In the genomic region with DNA sequence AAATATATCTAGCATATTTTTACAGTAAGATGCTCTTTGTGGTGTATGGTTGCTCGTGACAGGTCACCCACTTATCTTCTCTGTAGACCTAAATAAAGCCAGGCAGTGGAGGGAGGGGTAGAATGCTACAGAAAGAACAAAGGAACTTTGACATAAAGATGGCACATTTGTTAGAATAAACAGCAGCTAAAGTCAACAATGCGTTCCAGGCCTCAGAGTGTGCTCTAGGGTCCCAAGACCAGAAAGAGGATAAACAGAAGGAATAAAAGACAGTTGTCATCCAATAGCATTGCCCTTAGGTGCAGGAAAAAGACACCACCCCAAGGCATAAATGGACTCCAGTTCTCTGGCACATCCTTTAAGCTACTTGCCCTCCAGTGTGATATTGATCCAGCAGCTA, we compare ENCODE assay signal across 1 cellular context.
TF ChIP-seq lines count a peak whose summit lies in the region.

No MANE protein-coding gene starts in this region.

TF ChIP-seq in HepG2, 621 proteins besides CTCF, POLR2A, EP300 and RAD21 (continued from another document and continues in another):
- TF ChIP-seq ZNF180 (CRISPR knock-in tag; IDR thresholded peaks at IDR 0.05; ENCODE audit: borderline replicate concordance, low read depth) (no peak), ZNF350 (CRISPR knock-in tag; IDR thresholded peaks at IDR 0.05; ENCODE audit: borderline replicate concordance, low read depth) (no peak), MIXL1 (CRISPR knock-in tag; IDR thresholded peaks at IDR 0.05) (0 out of 2 replicates have a peak, but pooled peaks have one; percentile 39), FOXJ3 (CRISPR knock-in tag; IDR thresholded peaks at IDR 0.05; ENCODE audit: borderline replicate concordance) (peak; percentile 47; the same call in 1 of the 2 replicates), CREM (IDR thresholded peaks at IDR 0.05) (peak; percentile 55; the same call in 1 of the 2 replicates), CREM (CRISPR knock-in tag; IDR thresholded peaks at IDR 0.05) (no peak), GATA4 (IDR thresholded peaks at IDR 0.05; ENCODE audit: borderline replicate concordance, low read depth) (no peak; the same call in 1 of the 2 replicates), ZNF598 (CRISPR knock-in tag; IDR thresholded peaks at IDR 0.05; ENCODE audit: borderline replicate concordance) (no peak), RBFOX2 (IDR thresholded peaks at IDR 0.05; ENCODE audit: low read depth, low read length) (0 out of 2 replicates have a peak, but pooled peaks have one; percentile 29), CENPX (CRISPR knock-in tag; IDR thresholded peaks at IDR 0.05) (no peak), CC2D1A (CRISPR knock-in tag; IDR thresholded peaks at IDR 0.05) (no peak), RCOR2 (CRISPR knock-in tag; IDR thresholded peaks at IDR 0.05) (0 out of 2 replicates have a peak, but pooled peaks have one; percentile 53), SALL1 (CRISPR knock-in tag; IDR thresholded peaks at IDR 0.05) (peak; percentile 74; the same call in 1 of the 2 replicates), GATAD2A (CRISPR knock-in tag; IDR thresholded peaks at IDR 0.05) (peak; percentile 86), HHEX (CRISPR knock-in tag; IDR thresholded peaks at IDR 0.05) (peak; percentile 65), ZBTB20 (CRISPR knock-in tag; IDR thresholded peaks at IDR 0.05; ENCODE audit: borderline replicate concordance, low read depth) (peak; percentile 83; the same call in 1 of the 2 replicates), PPARG (CRISPR knock-in tag; conservative IDR thresholded peaks at IDR 0.05) (0 out of 2 replicates have a peak, but pooled peaks have one; percentile 37), ZC3H4 (CRISPR knock-in tag; IDR thresholded peaks at IDR 0.05; ENCODE audit: borderline replicate concordance) (no peak), ELF3 (CRISPR knock-in tag; IDR thresholded peaks at IDR 0.05) (0 out of 2 replicates have a peak, but pooled peaks have one; percentile 36), FOXA1 (IDR thresholded peaks at IDR 0.05) (peak; percentile 63; the same call in 1 of the 2 replicates), FOXA1 (CRISPR knock-in tag; IDR thresholded peaks at IDR 0.05) (peak; percentile 78), SOX5 (CRISPR knock-in tag; IDR thresholded peaks at IDR 0.05; ENCODE audit: borderline replicate concordance) (peak; percentile 99), TCF7 (IDR thresholded peaks at IDR 0.05; ENCODE audit: low read depth) (peak; percentile 84), RARA (CRISPR knock-in tag; IDR thresholded peaks at IDR 0.05) (peak; percentile 60; the same call in 1 of the 2 replicates), RBAK (CRISPR knock-in tag; IDR thresholded peaks at IDR 0.05) (no peak), ETV5 (CRISPR knock-in tag; IDR thresholded peaks at IDR 0.05; ENCODE audit: borderline replicate concordance) (peak; percentile 13; the same call in 1 of the 2 replicates), ARHGAP35 (CRISPR knock-in tag; IDR thresholded peaks at IDR 0.05; ENCODE audit: borderline replicate concordance) (no peak), BHLHE40 (IDR thresholded peaks at IDR 0.05; ENCODE audit: low read length) (peak; percentile 63), NCOR1 (IDR thresholded peaks at IDR 0.05; ENCODE audit: borderline replicate concordance, low read length) (peak; percentile 59; the same call in 1 of the 2 replicates), SP5 (CRISPR knock-in tag; IDR thresholded peaks at IDR 0.05; ENCODE audit: borderline replicate concordance, low read depth) (peak; percentile 84), SAP130 (CRISPR knock-in tag; IDR thresholded peaks at IDR 0.05; ENCODE audit: low read depth) (peak; percentile 41)
- TF ChIP-seq, protein P1, sequence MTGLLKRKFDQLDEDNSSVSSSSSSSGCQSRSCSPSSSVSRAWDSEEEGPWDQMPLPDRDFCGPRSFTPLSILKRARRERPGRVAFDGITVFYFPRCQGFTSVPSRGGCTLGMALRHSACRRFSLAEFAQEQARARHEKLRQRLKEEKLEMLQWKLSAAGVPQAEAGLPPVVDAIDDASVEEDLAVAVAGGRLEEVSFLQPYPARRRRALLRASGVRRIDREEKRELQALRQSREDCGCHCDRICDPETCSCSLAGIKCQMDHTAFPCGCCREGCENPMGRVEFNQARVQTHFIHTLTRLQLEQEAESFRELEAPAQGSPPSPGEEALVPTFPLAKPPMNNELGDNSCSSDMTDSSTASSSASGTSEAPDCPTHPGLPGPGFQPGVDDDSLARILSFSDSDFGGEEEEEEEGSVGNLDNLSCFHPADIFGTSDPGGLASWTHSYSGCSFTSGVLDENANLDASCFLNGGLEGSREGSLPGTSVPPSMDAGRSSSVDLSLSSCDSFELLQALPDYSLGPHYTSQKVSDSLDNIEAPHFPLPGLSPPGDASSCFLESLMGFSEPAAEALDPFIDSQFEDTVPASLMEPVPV (CRISPR knock-in tag; IDR thresholded peaks at IDR 0.05): no peak
- TF ChIP-seq, protein P2, sequence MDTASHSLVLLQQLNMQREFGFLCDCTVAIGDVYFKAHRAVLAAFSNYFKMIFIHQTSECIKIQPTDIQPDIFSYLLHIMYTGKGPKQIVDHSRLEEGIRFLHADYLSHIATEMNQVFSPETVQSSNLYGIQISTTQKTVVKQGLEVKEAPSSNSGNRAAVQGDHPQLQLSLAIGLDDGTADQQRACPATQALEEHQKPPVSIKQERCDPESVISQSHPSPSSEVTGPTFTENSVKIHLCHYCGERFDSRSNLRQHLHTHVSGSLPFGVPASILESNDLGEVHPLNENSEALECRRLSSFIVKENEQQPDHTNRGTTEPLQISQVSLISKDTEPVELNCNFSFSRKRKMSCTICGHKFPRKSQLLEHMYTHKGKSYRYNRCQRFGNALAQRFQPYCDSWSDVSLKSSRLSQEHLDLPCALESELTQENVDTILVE (CRISPR knock-in tag; IDR thresholded peaks at IDR 0.05): no peak
- TF ChIP-seq, protein P3, sequence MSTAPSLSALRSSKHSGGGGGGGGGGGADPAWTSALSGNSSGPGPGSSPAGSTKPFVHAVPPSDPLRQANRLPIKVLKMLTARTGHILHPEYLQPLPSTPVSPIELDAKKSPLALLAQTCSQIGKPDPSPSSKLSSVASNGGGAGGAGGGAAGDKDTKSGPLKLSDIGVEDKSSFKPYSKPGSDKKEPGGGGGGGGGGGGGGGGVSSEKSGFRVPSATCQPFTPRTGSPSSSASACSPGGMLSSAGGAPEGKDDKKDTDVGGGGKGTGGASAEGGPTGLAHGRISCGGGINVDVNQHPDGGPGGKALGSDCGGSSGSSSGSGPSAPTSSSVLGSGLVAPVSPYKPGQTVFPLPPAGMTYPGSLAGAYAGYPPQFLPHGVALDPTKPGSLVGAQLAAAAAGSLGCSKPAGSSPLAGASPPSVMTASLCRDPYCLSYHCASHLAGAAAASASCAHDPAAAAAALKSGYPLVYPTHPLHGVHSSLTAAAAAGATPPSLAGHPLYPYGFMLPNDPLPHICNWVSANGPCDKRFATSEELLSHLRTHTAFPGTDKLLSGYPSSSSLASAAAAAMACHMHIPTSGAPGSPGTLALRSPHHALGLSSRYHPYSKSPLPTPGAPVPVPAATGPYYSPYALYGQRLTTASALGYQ (CRISPR knock-in tag; IDR thresholded peaks at IDR 0.05): peak; percentile 25; the same call in 1 of the 2 replicates
- TF ChIP-seq, protein P4, sequence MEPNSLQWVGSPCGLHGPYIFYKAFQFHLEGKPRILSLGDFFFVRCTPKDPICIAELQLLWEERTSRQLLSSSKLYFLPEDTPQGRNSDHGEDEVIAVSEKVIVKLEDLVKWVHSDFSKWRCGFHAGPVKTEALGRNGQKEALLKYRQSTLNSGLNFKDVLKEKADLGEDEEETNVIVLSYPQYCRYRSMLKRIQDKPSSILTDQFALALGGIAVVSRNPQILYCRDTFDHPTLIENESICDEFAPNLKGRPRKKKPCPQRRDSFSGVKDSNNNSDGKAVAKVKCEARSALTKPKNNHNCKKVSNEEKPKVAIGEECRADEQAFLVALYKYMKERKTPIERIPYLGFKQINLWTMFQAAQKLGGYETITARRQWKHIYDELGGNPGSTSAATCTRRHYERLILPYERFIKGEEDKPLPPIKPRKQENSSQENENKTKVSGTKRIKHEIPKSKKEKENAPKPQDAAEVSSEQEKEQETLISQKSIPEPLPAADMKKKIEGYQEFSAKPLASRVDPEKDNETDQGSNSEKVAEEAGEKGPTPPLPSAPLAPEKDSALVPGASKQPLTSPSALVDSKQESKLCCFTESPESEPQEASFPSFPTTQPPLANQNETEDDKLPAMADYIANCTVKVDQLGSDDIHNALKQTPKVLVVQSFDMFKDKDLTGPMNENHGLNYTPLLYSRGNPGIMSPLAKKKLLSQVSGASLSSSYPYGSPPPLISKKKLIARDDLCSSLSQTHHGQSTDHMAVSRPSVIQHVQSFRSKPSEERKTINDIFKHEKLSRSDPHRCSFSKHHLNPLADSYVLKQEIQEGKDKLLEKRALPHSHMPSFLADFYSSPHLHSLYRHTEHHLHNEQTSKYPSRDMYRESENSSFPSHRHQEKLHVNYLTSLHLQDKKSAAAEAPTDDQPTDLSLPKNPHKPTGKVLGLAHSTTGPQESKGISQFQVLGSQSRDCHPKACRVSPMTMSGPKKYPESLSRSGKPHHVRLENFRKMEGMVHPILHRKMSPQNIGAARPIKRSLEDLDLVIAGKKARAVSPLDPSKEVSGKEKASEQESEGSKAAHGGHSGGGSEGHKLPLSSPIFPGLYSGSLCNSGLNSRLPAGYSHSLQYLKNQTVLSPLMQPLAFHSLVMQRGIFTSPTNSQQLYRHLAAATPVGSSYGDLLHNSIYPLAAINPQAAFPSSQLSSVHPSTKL (CRISPR knock-in tag; IDR thresholded peaks at IDR 0.05): peak; percentile 95
- TF ChIP-seq, protein P5, sequence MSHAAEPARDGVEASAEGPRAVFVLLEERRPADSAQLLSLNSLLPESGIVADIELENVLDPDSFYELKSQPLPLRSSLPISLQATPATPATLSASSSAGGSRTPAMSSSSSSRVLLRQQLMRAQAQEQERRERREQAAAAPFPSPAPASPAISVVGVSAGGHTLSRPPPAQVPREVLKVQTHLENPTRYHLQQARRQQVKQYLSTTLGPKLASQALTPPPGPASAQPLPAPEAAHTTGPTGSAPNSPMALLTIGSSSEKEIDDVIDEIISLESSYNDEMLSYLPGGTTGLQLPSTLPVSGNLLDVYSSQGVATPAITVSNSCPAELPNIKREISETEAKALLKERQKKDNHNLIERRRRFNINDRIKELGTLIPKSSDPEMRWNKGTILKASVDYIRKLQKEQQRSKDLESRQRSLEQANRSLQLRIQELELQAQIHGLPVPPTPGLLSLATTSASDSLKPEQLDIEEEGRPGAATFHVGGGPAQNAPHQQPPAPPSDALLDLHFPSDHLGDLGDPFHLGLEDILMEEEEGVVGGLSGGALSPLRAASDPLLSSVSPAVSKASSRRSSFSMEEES (CRISPR knock-in tag; IDR thresholded peaks at IDR 0.05): peak; percentile 38; the same call in 1 of the 2 replicates
- TF ChIP-seq, protein P6, sequence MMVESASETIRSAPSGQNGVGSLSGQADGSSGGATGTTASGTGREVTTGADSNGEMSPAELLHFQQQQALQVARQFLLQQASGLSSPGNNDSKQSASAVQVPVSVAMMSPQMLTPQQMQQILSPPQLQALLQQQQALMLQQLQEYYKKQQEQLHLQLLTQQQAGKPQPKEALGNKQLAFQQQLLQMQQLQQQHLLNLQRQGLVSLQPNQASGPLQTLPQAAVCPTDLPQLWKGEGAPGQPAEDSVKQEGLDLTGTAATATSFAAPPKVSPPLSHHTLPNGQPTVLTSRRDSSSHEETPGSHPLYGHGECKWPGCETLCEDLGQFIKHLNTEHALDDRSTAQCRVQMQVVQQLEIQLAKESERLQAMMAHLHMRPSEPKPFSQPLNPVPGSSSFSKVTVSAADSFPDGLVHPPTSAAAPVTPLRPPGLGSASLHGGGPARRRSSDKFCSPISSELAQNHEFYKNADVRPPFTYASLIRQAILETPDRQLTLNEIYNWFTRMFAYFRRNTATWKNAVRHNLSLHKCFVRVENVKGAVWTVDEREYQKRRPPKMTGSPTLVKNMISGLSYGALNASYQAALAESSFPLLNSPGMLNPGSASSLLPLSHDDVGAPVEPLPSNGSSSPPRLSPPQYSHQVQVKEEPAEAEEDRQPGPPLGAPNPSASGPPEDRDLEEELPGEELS (CRISPR knock-in tag; IDR thresholded peaks at IDR 0.05): peak; percentile 89
- TF ChIP-seq, protein P7, sequence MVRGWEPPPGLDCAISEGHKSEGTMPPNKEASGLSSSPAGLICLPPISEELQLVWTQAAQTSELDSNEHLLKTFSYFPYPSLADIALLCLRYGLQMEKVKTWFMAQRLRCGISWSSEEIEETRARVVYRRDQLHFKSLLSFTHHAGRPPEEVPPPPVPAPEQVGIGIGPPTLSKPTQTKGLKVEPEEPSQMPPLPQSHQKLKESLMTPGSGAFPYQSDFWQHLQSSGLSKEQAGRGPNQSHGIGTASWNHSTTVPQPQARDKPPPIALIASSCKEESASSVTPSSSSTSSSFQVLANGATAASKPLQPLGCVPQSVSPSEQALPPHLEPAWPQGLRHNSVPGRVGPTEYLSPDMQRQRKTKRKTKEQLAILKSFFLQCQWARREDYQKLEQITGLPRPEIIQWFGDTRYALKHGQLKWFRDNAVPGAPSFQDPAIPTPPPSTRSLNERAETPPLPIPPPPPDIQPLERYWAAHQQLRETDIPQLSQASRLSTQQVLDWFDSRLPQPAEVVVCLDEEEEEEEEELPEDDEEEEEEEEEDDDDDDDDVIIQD (CRISPR knock-in tag; IDR thresholded peaks at IDR 0.05; ENCODE audit: low read depth): peak; percentile 69; the same call in 1 of the 2 replicates
- TF ChIP-seq, protein P8, sequence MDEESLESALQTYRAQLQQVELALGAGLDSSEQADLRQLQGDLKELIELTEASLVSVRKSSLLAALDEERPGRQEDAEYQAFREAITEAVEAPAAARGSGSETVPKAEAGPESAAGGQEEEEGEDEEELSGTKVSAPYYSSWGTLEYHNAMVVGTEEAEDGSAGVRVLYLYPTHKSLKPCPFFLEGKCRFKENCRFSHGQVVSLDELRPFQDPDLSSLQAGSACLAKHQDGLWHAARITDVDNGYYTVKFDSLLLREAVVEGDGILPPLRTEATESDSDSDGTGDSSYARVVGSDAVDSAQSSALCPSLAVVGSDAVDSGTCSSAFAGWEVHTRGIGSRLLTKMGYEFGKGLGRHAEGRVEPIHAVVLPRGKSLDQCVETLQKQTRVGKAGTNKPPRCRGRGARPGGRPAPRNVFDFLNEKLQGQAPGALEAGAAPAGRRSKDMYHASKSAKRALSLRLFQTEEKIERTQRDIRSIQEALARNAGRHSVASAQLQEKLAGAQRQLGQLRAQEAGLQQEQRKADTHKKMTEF (CRISPR knock-in tag; IDR thresholded peaks at IDR 0.05): peak; percentile 69
- TF ChIP-seq, protein P9, sequence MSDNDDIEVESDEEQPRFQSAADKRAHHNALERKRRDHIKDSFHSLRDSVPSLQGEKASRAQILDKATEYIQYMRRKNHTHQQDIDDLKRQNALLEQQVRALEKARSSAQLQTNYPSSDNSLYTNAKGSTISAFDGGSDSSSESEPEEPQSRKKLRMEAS (IDR thresholded peaks at IDR 0.05): peak; percentile 25; the same call in 1 of the 2 replicates
- TF ChIP-seq, protein P10, sequence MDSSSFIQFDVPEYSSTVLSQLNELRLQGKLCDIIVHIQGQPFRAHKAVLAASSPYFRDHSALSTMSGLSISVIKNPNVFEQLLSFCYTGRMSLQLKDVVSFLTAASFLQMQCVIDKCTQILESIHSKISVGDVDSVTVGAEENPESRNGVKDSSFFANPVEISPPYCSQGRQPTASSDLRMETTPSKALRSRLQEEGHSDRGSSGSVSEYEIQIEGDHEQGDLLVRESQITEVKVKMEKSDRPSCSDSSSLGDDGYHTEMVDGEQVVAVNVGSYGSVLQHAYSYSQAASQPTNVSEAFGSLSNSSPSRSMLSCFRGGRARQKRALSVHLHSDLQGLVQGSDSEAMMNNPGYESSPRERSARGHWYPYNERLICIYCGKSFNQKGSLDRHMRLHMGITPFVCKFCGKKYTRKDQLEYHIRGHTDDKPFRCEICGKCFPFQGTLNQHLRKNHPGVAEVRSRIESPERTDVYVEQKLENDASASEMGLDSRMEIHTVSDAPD (CRISPR knock-in tag; IDR thresholded peaks at IDR 0.05): peak; percentile 25; the same call in 1 of the 2 replicates
- TF ChIP-seq, protein P11, sequence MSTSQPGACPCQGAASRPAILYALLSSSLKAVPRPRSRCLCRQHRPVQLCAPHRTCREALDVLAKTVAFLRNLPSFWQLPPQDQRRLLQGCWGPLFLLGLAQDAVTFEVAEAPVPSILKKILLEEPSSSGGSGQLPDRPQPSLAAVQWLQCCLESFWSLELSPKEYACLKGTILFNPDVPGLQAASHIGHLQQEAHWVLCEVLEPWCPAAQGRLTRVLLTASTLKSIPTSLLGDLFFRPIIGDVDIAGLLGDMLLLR (CRISPR knock-in tag; IDR thresholded peaks at IDR 0.05): no peak
